ENCODE assay signal across 8 cellular contexts in genomic region chr17:72121164-72122001, GRCh38. TPM values are rescaled to one million over a fixed set of nuclear protein-coding genes. Genes with fewer than 3 reads are reported as not detected.
DNase-seq lines count a peak whose midpoint lies in the region; ATAC-seq and TF ChIP-seq lines count a peak whose summit lies in the region.

No MANE protein-coding gene starts in this region.

- H3K4me2 ChIP-seq in GM23248 (ENCODE audit: unreplicated experiment) = peak overlapping the region; percentile 75

- H3K4me1 ChIP-seq in GM23248 (ENCODE audit: insufficient read depth) (peaks cover 26% of the 10 kb centered on the region), endodermal cell (ENCODE audit: control insufficient read depth, insufficient read depth, low read length) (peaks cover 9% of the 10 kb centered on the region), mucosa of stomach (ENCODE audit: control insufficient read depth, insufficient read depth, low read length) (peaks cover 43% of the 10 kb centered on the region)

- H3K27ac Mint-ChIP-seq in endodermal cell = no peak overlapping the region

- TF ChIP-seq CTCF in endodermal cell (conservative IDR thresholded peaks at IDR 0.05) = peak; percentile 42

- H2AFZ ChIP-seq in GM23248 = peak overlapping the region; percentile 80

- H3K36me3 Mint-ChIP-seq in endodermal cell (ENCODE audit: low read depth) = no peaks in the 10 kb centered on the region

- peaks cover 37% of the 10 kb centered on the region for H3K4me1 Mint-ChIP-seq in endodermal cell

- H3K4me3 ChIP-seq in GM23248 (peak overlapping the region; percentile 94), endodermal cell (ENCODE audit: low read length) (peak overlapping the region; percentile 79), mucosa of stomach (ENCODE audit: low read length) (peak overlapping the region; percentile 71)

- peak overlapping the region; percentile 58 for H3K4me3 Mint-ChIP-seq in endodermal cell

- in situ Hi-C loops in GM23248 (cut with MboI) = loop anchor here (25.0 kb wide), 1 partner anchor 1359 kb away; no protein-coding TSS in a partner anchor

- DNase-seq in ELR (ENCODE audit: low read depth) (peak; percentile 73), GM23248 (peak; percentile 85), NCI-H2227 (lab: John Stamatoyannopoulos, UW; ENCODE audit: unreplicated experiment) (peak; percentile 74), endodermal cell (peak; percentile 90), SHP77 (lab: John Stamatoyannopoulos, UW) (no peak)
- no peak for DNase-seq in stimulated activated CD4-positive, alpha-beta T cell treated with anti-CD3 and anti-CD28 coated beads, Interleukin-2, amount 100 ng/mL, for 24 hours

- H3K27ac ChIP-seq in GM23248 (peak overlapping the region; percentile 70), endodermal cell (ENCODE audit: low read depth, low read length) (peak overlapping the region; percentile 29)

- H3K27me3 Mint-ChIP-seq in endodermal cell (ENCODE audit: insufficient read depth) = peaks cover 87% of the 10 kb centered on the region

- H3K36me3 ChIP-seq in GM23248 (ENCODE audit: low read depth) (peaks cover 13% of the 10 kb centered on the region), endodermal cell (ENCODE audit: control insufficient read depth, insufficient read depth, low read length) (no peaks in the 10 kb centered on the region), mucosa of stomach (ENCODE audit: control insufficient read depth, insufficient read depth, low read length) (peaks cover 8% of the 10 kb centered on the region)

- no peaks in the 10 kb centered on the region for H3K9me3 Mint-ChIP-seq in endodermal cell

- H3F3A ChIP-seq in GM23248 (ENCODE audit: insufficient read depth) = peaks cover 26% of the 10 kb centered on the region

- no peaks in the 10 kb centered on the region for H3K9me2 ChIP-seq in GM23248 (ENCODE audit: insufficient read depth)

- H3K27me3 ChIP-seq in GM23248 (replicated peaks; ENCODE audit: insufficient read depth) = no peaks in the 10 kb centered on the region
- peaks cover 84% of the 10 kb centered on the region for H3K27me3 ChIP-seq in endodermal cell (ENCODE audit: control insufficient read depth, insufficient read depth, low read length, poor library complexity, severe bottlenecking)
- H3K27me3 ChIP-seq in mucosa of stomach (ENCODE audit: control insufficient read depth, insufficient read depth, low read length) = peaks cover 45% of the 10 kb centered on the region

- ATAC-seq in activated CD4-positive, CD25-positive, alpha-beta regulatory T cell treated with anti-CD3 and anti-CD28 coated beads, Interleukin-2, amount 50 U/mL, for 24 hours = no peak

- H3K9me3 ChIP-seq in GM23248 (ENCODE audit: low read depth) (no peaks in the 10 kb centered on the region), endodermal cell (ENCODE audit: control insufficient read depth, low read length) (no peaks in the 10 kb centered on the region), mucosa of stomach (ENCODE audit: control insufficient read depth, low read length) (no peaks in the 10 kb centered on the region)

- H3K79me2 ChIP-seq in GM23248 (ENCODE audit: insufficient read depth) = peaks cover 38% of the 10 kb centered on the region

- WGBS in GM23248 (ENCODE audit: low coverage in 1 of 2, low lambda C conversion rate in 2 of 2, missing lambda C conversion rate in 2 of 2), 2 experiments = 0 to 1% methylated on average over 50 to 78 of the region's 88 CpGs
- 0% methylated on average over 10 to 88 of the region's 88 CpGs for WGBS in endodermal cell (ENCODE audit: insufficient coverage in 1 of 2, insufficient read length in 1 of 2), 2 experiments

- H4K20me1 ChIP-seq in GM23248 (ENCODE audit: insufficient read depth) = no peaks in the 10 kb centered on the region

- H3K9ac ChIP-seq in GM23248 = peak overlapping the region; percentile 79
- no peak overlapping the region for H3K9ac ChIP-seq in endodermal cell (ENCODE audit: extremely low read depth, low read length, poor library complexity, severe bottlenecking)
- peak overlapping the region; percentile 93 for H3K9ac ChIP-seq in mucosa of stomach (ENCODE audit: low read length)

RNA-seq across cellular contexts. Expression of gene SOX9, which starts 0.6 kb away (rescaled TPM):
- 13.8 and 16.6 TPM in 2 replicates for total RNA-seq in GM23248 (2014; rRNA removed; shearing (Covaris generic))
- polyA plus RNA-seq in GM23248 (2016; fragmentation: Nextera tagmentation; extraction: Ambion mirVana) = 18.5 and 20.8 TPM in 2 replicates
- 1 to 10 TPM in 1 of 2 donors, under 1 TPM in 1; 0.46 to 1.3 TPM for total RNA-seq in endodermal cell
- polyA plus RNA-seq in endodermal cell (2013, experiment 1 of 2) = 35.3 TPM
- polyA plus RNA-seq in endodermal cell (2013, experiment 2 of 2) = 32.2 TPM

Comparison
In these comparisons a context has a peak if more than half of its experiments do, and no peak if none do; other contexts are left out.
1. DNase-seq: peak in ELR (single experiment), GM23248 (single experiment), NCI-H2227 (single experiment) and endodermal cell (single experiment); none in stimulated activated CD4-positive, alpha-beta T cell treated with anti-CD3 and anti-CD28 coated beads, Interleukin-2, amount 100 ng/mL, for 24 hours (0 of 2) and SHP77 (0 of 2).
2. Peak in every context shown above with its lines, with median percentiles within 50 percentile points of each other: H3K4me3 ChIP-seq.